In genomic region chr11:12915093-12915492, GRCh38 we compare ENCODE assay signal across 21 cellular contexts.
DNase-seq lines count a peak whose midpoint lies in the region; ATAC-seq and TF ChIP-seq lines count a peak whose summit lies in the region.
"Had no signal": no experiment of that assay in that cellular context is flagged by ENCODE, and none has a peak within 500 bp of the region (broad histone marks: within the 10 kb centered on the region; RNA-seq: fewer than 3 reads in every experiment).

No MANE protein-coding gene starts in this region.

- no peaks in the 10 kb centered on the region for H3K9me3 Mint-ChIP-seq in neural crest cell
- H3K9me3 Mint-ChIP-seq: activated CD4-positive, alpha-beta T cell treated with anti-CD3 and anti-CD28 coated beads, Interleukin-2, amount 10 ng/mL, durations not matched to agents 7 days and 5 days; CD8-positive, alpha-beta T cell; central memory CD8-positive, alpha-beta T cell; nephron; stimulated activated naive CD8-positive, alpha-beta T cell treated with anti-CD3 and anti-CD28 coated beads, Interleukin-15, Interleukin-2, amounts not matched to agents 100 ng/mL and 50 ng/mL, for 24 hours; type B pancreatic cell had no signal

- H3K27ac Mint-ChIP-seq in neural crest cell (ENCODE audit: unreplicated experiment), result peak overlapping the region; percentile 93
- H3K27ac Mint-ChIP-seq: activated CD4-positive, alpha-beta T cell treated with anti-CD3 and anti-CD28 coated beads, Interleukin-2, amount 10 ng/mL, durations not matched to agents 7 days and 5 days; activated CD8-positive, alpha-beta memory T cell treated with anti-CD3 and anti-CD28 coated beads, Interleukin-2, amount 10 ng/mL, durations not matched to agents 7 days and 5 days; CD8-positive, alpha-beta T cell; stimulated activated naive CD8-positive, alpha-beta T cell treated with anti-CD3 and anti-CD28 coated beads, Interleukin-15, Interleukin-2, amounts not matched to agents 100 ng/mL and 50 ng/mL, for 24 hours; T-helper 17 cell; type B pancreatic cell had no signal

- peak overlapping the region in 3 of 4 donors; percentile 30 to 50 (median 31) for H3K27ac ChIP-seq in esophagus squamous epithelium
- H3K27ac ChIP-seq in stomach smooth muscle (ENCODE audit: low read length), result peak overlapping the region; percentile 74
- H3K27ac ChIP-seq: 22Rv1 had no signal

- DNase-seq in DMS 273 (lab: John Stamatoyannopoulos, UW; ENCODE audit: unreplicated experiment) (peak; percentile 25), DMS 273 treated with DMSO at 0.1 percent for 48 hours (lab: John Stamatoyannopoulos, UW) (no peak), esophagus squamous epithelium (lab: John Stamatoyannopoulos, UW) (no peak), neural crest cell (ENCODE audit: low read depth, low spot score) (no peak), GOT3 (lab: John Stamatoyannopoulos, UW) (no peak)
- DNase-seq: activated CD4-positive, alpha-beta T cell treated with anti-CD3 and anti-CD28 coated beads, Interleukin-2, amount 10 ng/mL, durations not matched to agents 7 days and 5 days; activated CD8-positive, alpha-beta memory T cell treated with anti-CD3 and anti-CD28 coated beads, Interleukin-2, amount 10 ng/mL, durations not matched to agents 7 days and 5 days; activated naive CD4-positive, alpha-beta T cell treated with anti-CD3 and anti-CD28 coated beads, Interleukin-2, amount 50 U/mL, for 16 hours; AML-193; CD8-positive, alpha-beta T cell; stimulated activated CD4-positive, alpha-beta T cell treated with anti-CD3 and anti-CD28 coated beads, Interleukin-4, amount 100 ng/mL, for 4 hours; T-helper 17 cell had no signal

- H3K36me3 Mint-ChIP-seq in neural crest cell (ENCODE audit: low read depth), result peaks cover 7% of the 10 kb centered on the region
- H3K36me3 Mint-ChIP-seq: activated CD8-positive, alpha-beta memory T cell treated with anti-CD3 and anti-CD28 coated beads, Interleukin-2, amount 10 ng/mL, durations not matched to agents 7 days and 5 days; CD8-positive, alpha-beta T cell had no signal

- H3K36me3 ChIP-seq in esophagus squamous epithelium (peaks cover 0 to 21% (median 0%) of the 10 kb centered on the region in 3 donors), stomach smooth muscle (ENCODE audit: control insufficient read depth in 2 of 2, insufficient read depth in 2 of 2, low read length in 2 of 2) (peaks cover 0 to 2% of the 10 kb centered on the region in 2 donors)

- intact Hi-C loops in esophagus squamous epithelium (cut with DNase I), result no loop called here

- peak overlapping the region in 1 of 2 donors; percentile 36 for H3K9ac ChIP-seq in stomach smooth muscle (ENCODE audit: low read length in 2 of 2)

- H3K27me3 ChIP-seq in esophagus squamous epithelium, result no peaks in the 10 kb centered on the region
- no peaks in the 10 kb centered on the region for H3K27me3 ChIP-seq in stomach smooth muscle (ENCODE audit: control insufficient read depth in 1 of 2, insufficient read depth in 2 of 2, low read length in 2 of 2)
- H3K27me3 ChIP-seq: gastroesophageal sphincter had no signal

- no peak for TF ChIP-seq POLR2A in esophagus squamous epithelium (IDR thresholded peaks at IDR 0.05)

- peaks cover 0 to 18% (median 6%) of the 10 kb centered on the region in 3 donors for H3K4me1 ChIP-seq in esophagus squamous epithelium
- peaks cover 13% of the 10 kb centered on the region for H3K4me1 ChIP-seq in stomach smooth muscle (ENCODE audit: control insufficient read depth, insufficient read depth, low read length)

- H3K4me3 ChIP-seq in esophagus squamous epithelium (no peak overlapping the region), stomach smooth muscle (ENCODE audit: low read length in 2 of 2) (no peak overlapping the region)
- H3K4me3 ChIP-seq: gastroesophageal sphincter had no signal

- H3K27me3 Mint-ChIP-seq in neural crest cell (ENCODE audit: low read depth), result no peaks in the 10 kb centered on the region
- H3K27me3 Mint-ChIP-seq: type B pancreatic cell had no signal

- H3K4me3 Mint-ChIP-seq in neural crest cell, result no peak overlapping the region
- H3K4me3 Mint-ChIP-seq: activated CD4-positive, alpha-beta T cell treated with anti-CD3 and anti-CD28 coated beads, Interleukin-2, amount 10 ng/mL, durations not matched to agents 7 days and 5 days; activated CD8-positive, alpha-beta memory T cell treated with anti-CD3 and anti-CD28 coated beads, Interleukin-2, amount 10 ng/mL, durations not matched to agents 7 days and 5 days; CD8-positive, alpha-beta T cell; central memory CD8-positive, alpha-beta T cell; stimulated activated naive CD8-positive, alpha-beta T cell treated with anti-CD3 and anti-CD28 coated beads, Interleukin-15, Interleukin-2, amounts not matched to agents 100 ng/mL and 50 ng/mL, for 24 hours; T-helper 17 cell; type B pancreatic cell had no signal

- ATAC-seq in HG03039 (IDR thresholded peaks at IDR 0.05; ENCODE audit: unreplicated experiment), result no peak
- ATAC-seq in HG03432 (IDR thresholded peaks at IDR 0.05; ENCODE audit: unreplicated experiment), result no peak
- ATAC-seq: activated CD8-positive, alpha-beta memory T cell treated with anti-CD3 and anti-CD28 coated beads, Interleukin-2, amount 10 ng/mL, durations not matched to agents 7 days and 5 days; CD8-positive, alpha-beta T cell had no signal

- H3K9me3 ChIP-seq in esophagus squamous epithelium (no peaks in the 10 kb centered on the region), stomach smooth muscle (ENCODE audit: control insufficient read depth in 2 of 2, low read length in 2 of 2) (no peaks in the 10 kb centered on the region)
- H3K9me3 ChIP-seq: gastroesophageal sphincter had no signal

- TF ChIP-seq CTCF in esophagus squamous epithelium (IDR thresholded peaks at IDR 0.05) (no peak), neural crest cell (conservative IDR thresholded peaks at IDR 0.05) (no peak)

- 95 to 98% methylated on average over 6 of the region's 7 CpGs for whole genome bisulfite sequencing in esophagus squamous epithelium, 2 donors

- H3K4me1 Mint-ChIP-seq in neural crest cell, result peaks cover 17% of the 10 kb centered on the region
- H3K4me1 Mint-ChIP-seq: activated CD4-positive, alpha-beta T cell treated with anti-CD3 and anti-CD28 coated beads, Interleukin-2, amount 10 ng/mL, durations not matched to agents 7 days and 5 days; activated CD8-positive, alpha-beta memory T cell treated with anti-CD3 and anti-CD28 coated beads, Interleukin-2, amount 10 ng/mL, durations not matched to agents 7 days and 5 days; central memory CD8-positive, alpha-beta T cell; T-helper 17 cell had no signal
